8 cellular contexts compared by ENCODE assay signal in the genomic region with DNA sequence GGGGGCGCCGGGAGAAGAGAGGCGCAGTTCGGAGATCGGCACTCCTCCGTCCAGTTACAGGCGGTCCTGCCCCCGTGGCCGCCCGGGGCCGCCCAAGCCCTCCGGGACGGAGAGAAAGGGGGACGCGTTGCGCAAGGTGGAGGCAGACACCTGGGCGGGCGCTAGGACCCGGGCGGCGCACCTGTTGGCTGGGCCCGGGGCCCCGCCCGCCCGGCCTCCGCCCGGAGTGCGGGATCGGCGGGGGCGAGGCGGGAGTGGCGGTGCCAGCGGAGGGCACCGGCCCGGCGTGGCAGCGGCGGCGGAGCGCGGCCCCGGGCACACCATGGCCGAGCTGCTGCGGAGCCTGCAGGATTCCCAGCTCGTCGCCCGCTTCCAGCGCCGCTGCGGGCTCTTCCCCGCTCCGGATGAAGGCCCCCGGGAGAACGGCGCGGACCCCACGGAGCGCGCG. TPM values are rescaled to one million over a fixed set of nuclear protein-coding genes. Genes with fewer than 3 reads are reported as not detected.
DNase-seq lines count a peak whose midpoint lies in the region; ATAC-seq and TF ChIP-seq lines count a peak whose summit lies in the region.

A gene with protein sequence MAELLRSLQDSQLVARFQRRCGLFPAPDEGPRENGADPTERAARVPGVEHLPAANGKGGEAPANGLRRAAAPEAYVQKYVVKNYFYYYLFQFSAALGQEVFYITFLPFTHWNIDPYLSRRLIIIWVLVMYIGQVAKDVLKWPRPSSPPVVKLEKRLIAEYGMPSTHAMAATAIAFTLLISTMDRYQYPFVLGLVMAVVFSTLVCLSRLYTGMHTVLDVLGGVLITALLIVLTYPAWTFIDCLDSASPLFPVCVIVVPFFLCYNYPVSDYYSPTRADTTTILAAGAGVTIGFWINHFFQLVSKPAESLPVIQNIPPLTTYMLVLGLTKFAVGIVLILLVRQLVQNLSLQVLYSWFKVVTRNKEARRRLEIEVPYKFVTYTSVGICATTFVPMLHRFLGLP (plus strand): TSS at position 263 of the 448 bp plus-strand sequence. CDS start 60 bp downstream, at position 323.

- H3K79me2 ChIP-seq in HCT116 (ENCODE audit: insufficient read depth, low read length) (no peaks in the 10 kb centered on the region), Karpas-422 (ENCODE audit: low read length) (no peaks in the 10 kb centered on the region)

- intact Hi-C loops in HCT116 (cut with micrococcal nuclease), result no loop called here

- no peak for TF ChIP-seq POLR2A in HCT116 (IDR thresholded peaks at IDR 0.05; ENCODE audit: borderline replicate concordance, extremely low read depth, insufficient read depth, insufficient read length)

- H3K4me3 ChIP-seq in HCT116 (replicated peaks in 1 of 2; ENCODE audit: low read depth in 1 of 2, low read length in 2 of 2) (peak within 1 kb of the TSS; percentile 36 to 50), NT2/D1 (ENCODE audit: insufficient read length, low read depth) (peak within 1 kb of the TSS; percentile 67), lung (peak within 1 kb of the TSS; percentile 60), thoracic aorta (peak within 1 kb of the TSS; percentile 63), Karpas-422 (ENCODE audit: low read length) (no peak within 1 kb of the TSS)

- 0 to 2% methylated on average over 50 to 61 of the region's 61 CpGs for whole genome bisulfite sequencing in lung, 2 donors

- DNase-seq in HCT116 (ENCODE audit: low read depth, low spot score) (no peak), NT2/D1 (ENCODE audit: low read depth, low spot score) (no peak), caudate nucleus (lab: John Stamatoyannopoulos, UW) (peak in 29 of 61 donors; percentile 2 to 67 (median 27)), lung (ENCODE audit: low spot score) (peak; percentile 58), thoracic aorta (ENCODE audit: low spot score) (no peak), Karpas-422 (no peak), occipital lobe (lab: John Stamatoyannopoulos, UW) (no peak)

- H3K9ac ChIP-seq in HCT116 (ENCODE audit: low read length) (no peak within 1 kb of the TSS), NT2/D1 (ENCODE audit: insufficient read length, low read depth) (peak within 1 kb of the TSS; percentile 74), Karpas-422 (ENCODE audit: low read length) (no peak within 1 kb of the TSS)

- ATAC-seq in GM18519 (IDR thresholded peaks at IDR 0.05; ENCODE audit: low FRiP score, unreplicated experiment), result peak; percentile 18
- ATAC-seq in HCT116, result peak; percentile 92
- peak; percentile 70 for ATAC-seq in lung (ENCODE audit: insufficient read depth, low FRiP score)
- no peak for ATAC-seq in thoracic aorta (ENCODE audit: insufficient number of reproducible peaks, low FRiP score, low read depth)

- no TSS peak for BruUV-seq in HCT116 (replicated peaks; lab: Mats Ljungman, UMichigan)

- peak within 1 kb of the TSS; percentile 56 for H2AFZ ChIP-seq in HCT116 (ENCODE audit: low read depth, low read length, poor library complexity, severe bottlenecking)
- H2AFZ ChIP-seq in Karpas-422 (ENCODE audit: low read length), result no peak within 1 kb of the TSS

- H3K9me3 ChIP-seq in HCT116 (ENCODE audit: control insufficient read depth in 1 of 2, insufficient read depth in 1 of 2, low read depth in 1 of 2, low read length in 2 of 2), result no peaks in the 10 kb centered on the region
- H3K9me3 ChIP-seq in NT2/D1 (ENCODE audit: insufficient read depth, low read length), result no peaks in the 10 kb centered on the region
- H3K9me3 ChIP-seq in lung (ENCODE audit: control insufficient read depth in 2 of 2, insufficient read depth in 1 of 2, low read length in 1 of 2), result no peaks in the 10 kb centered on the region
- H3K9me3 ChIP-seq in thoracic aorta, result no peaks in the 10 kb centered on the region
- no peaks in the 10 kb centered on the region for H3K9me3 ChIP-seq in Karpas-422 (ENCODE audit: low read length)

- no peaks in the 10 kb centered on the region for H3K9me2 ChIP-seq in HCT116 (ENCODE audit: insufficient read depth)
- H3K9me2 ChIP-seq in Karpas-422 (replicated peaks; ENCODE audit: insufficient read depth, low read length), result no peaks in the 10 kb centered on the region

- TF ChIP-seq RAD21 in HCT116 (IDR thresholded peaks at IDR 0.05; ENCODE audit: low read depth), result no peak

- CTCF ChIA-PET in HCT116 (lab: Charles Lee), result no interaction called here

- POLR2A ChIA-PET in HCT116 (lab: Charles Lee), result no interaction called here

- RAD21 ChIA-PET in HCT116 (lab: Charles Lee; ENCODE audit: low non-redundant PET in 1 of 2, low total read pairs in 2 of 2, uncharacterized antibody in 2 of 2, unreplicated experiment in 2 of 2), result no interaction called here

- peak within 1 kb of the TSS; percentile 80 for H3K4me2 ChIP-seq in HCT116 (ENCODE audit: low read length)
- no peak within 1 kb of the TSS for H3K4me2 ChIP-seq in Karpas-422 (ENCODE audit: low read depth, low read length, poor library complexity, severe bottlenecking)

- H4K20me1 ChIP-seq in HCT116 (ENCODE audit: insufficient read depth) (no peaks in the 10 kb centered on the region), Karpas-422 (ENCODE audit: insufficient read depth, low read depth, low read length) (no peaks in the 10 kb centered on the region)

- no peaks in the 10 kb centered on the region for H3K36me3 ChIP-seq in HCT116 (ENCODE audit: control insufficient read depth in 1 of 2, insufficient read depth in 2 of 2, low read length in 2 of 2)
- H3K36me3 ChIP-seq in NT2/D1 (ENCODE audit: insufficient read depth, insufficient read length, low read length), result no peaks in the 10 kb centered on the region
- H3K36me3 ChIP-seq in lung (ENCODE audit: control insufficient read depth in 2 of 2, insufficient read depth in 2 of 2, low read length in 2 of 2), result no peaks in the 10 kb centered on the region
- no peaks in the 10 kb centered on the region for H3K36me3 ChIP-seq in thoracic aorta
- no peaks in the 10 kb centered on the region for H3K36me3 ChIP-seq in Karpas-422 (ENCODE audit: insufficient read depth, low read length)

- H3K27ac ChIP-seq in HCT116 (ENCODE audit: low read depth, low read length), result peak within 1 kb of the TSS; percentile 3; the same call in 1 of the 2 replicates
- H3K27ac ChIP-seq in caudate nucleus (ENCODE audit: low read depth, low read length), result peak within 1 kb of the TSS; percentile 70
- H3K27ac ChIP-seq in lung (ENCODE audit: low read depth in 1 of 2, low read length in 1 of 2), result peak within 1 kb of the TSS in 1 of 2 donors; percentile 62
- H3K27ac ChIP-seq in thoracic aorta, result no peak within 1 kb of the TSS
- H3K27ac ChIP-seq in Karpas-422 (ENCODE audit: low read length), result no peak within 1 kb of the TSS

- H3K27me3 ChIP-seq in HCT116 (ENCODE audit: insufficient read depth, low read length) (peaks cover 10% of the 10 kb centered on the region; the same call in 1 of the 2 replicates), NT2/D1 (ENCODE audit: insufficient read depth, insufficient read length) (peaks cover 72% of the 10 kb centered on the region), lung (ENCODE audit: control insufficient read depth, insufficient read depth) (no peaks in the 10 kb centered on the region), thoracic aorta (replicated peaks; ENCODE audit: insufficient read depth) (no peaks in the 10 kb centered on the region), Karpas-422 (ENCODE audit: low read length) (no peaks in the 10 kb centered on the region)

- H3K4me1 ChIP-seq in HCT116 (ENCODE audit: control insufficient read depth in 1 of 2, insufficient read depth in 2 of 2, low read length in 2 of 2) (peaks cover 0 to 13% of the 10 kb centered on the region in 2 experiments; a peak in 2 of 4 replicates), NT2/D1 (ENCODE audit: insufficient read depth, insufficient read length) (peaks cover 3% of the 10 kb centered on the region), lung (ENCODE audit: control insufficient read depth in 2 of 2, insufficient read depth in 2 of 2, low read length in 2 of 2) (peaks cover 0 to 7% of the 10 kb centered on the region in 2 donors), thoracic aorta (ENCODE audit: control insufficient read depth in 1 of 2, low read depth in 2 of 2) (peaks cover 0 to 6% of the 10 kb centered on the region in 2 donors), Karpas-422 (ENCODE audit: low read length) (peaks cover 8% of the 10 kb centered on the region)

- no peak for TF ChIP-seq CTCF in HCT116 (IDR thresholded peaks at IDR 0.05 in 2 of 3, conservative IDR thresholded peaks at IDR 0.05 in 1 of 3; ENCODE audit: borderline replicate concordance in 1 of 3, insufficient read depth in 1 of 3, low read depth in 2 of 3, low read length in 2 of 3)
- TF ChIP-seq CTCF in lung (IDR thresholded peaks at IDR 0.05; ENCODE audit: control extremely low read depth, extremely low read depth), result no peak
- no peak for TF ChIP-seq CTCF in thoracic aorta (IDR thresholded peaks at IDR 0.05)

TF ChIP-seq in HCT116, 20 proteins besides CTCF, POLR2A, EP300 and RAD21:
- peak; percentile 38 for TF ChIP-seq FOSL1 (IDR thresholded peaks at IDR 0.05; ENCODE audit: low read depth)
- peak; percentile 17; the same call in 1 of the 2 replicates for TF ChIP-seq POLR2AphosphoS5 (IDR thresholded peaks at IDR 0.05; ENCODE audit: low read depth, low read length)
- peak; percentile 92 for TF ChIP-seq CEBPB (IDR thresholded peaks at IDR 0.05; ENCODE audit: low read depth)
- TF ChIP-seq EZH2phosphoT487 (IDR thresholded peaks at IDR 0.05; ENCODE audit: borderline replicate concordance), result no peak
TF ChIP-seq in HCT116: peak in this region for 3.

RNA-seq across cellular contexts. Expression of the gene that starts here (rescaled TPM):
- total RNA-seq in HCT116 (2021; ENCODE audit: unreplicated experiment) (1.6 TPM), lung (10 to 100 TPM in 1 of 2 donors, 1 to 10 TPM in 1; 6.5 to 39.5 TPM), thoracic aorta (under 1 TPM in 1 of 2 donors, not detected in 1; 0.28 TPM), occipital lobe (1.2 TPM)
- polyA plus RNA-seq in HCT116 (2012), result 2.1 and 2.4 TPM in 2 replicates
- 10 to 100 TPM in 1 of 2 donors, 1 to 10 TPM in 1; 3.9 to 39.5 TPM for polyA plus RNA-seq in lung
- total RNA-seq in Karpas-422 (2014; rRNA removed; shearing (Covaris generic); ENCODE audit: low replicate concordance), result not detected in 2 replicates

Comparison
In these comparisons a context has a peak if more than half of its experiments do, and no peak if none do; other contexts are left out.
1. H3K27ac ChIP-seq: peak in HCT116 (single experiment) and caudate nucleus (single experiment); none in thoracic aorta (0 of 2) and Karpas-422 (single experiment).